ENCODE assay signal across 19 cellular contexts in genomic region chr9:114430443-114430842, GRCh38. TPM values are rescaled to one million over a fixed set of nuclear protein-coding genes. Genes with fewer than 3 reads are reported as not detected.
DNase-seq lines count a peak whose midpoint lies in the region; ATAC-seq and TF ChIP-seq lines count a peak whose summit lies in the region.
"Had no signal": no experiment of that assay in that cellular context is flagged by ENCODE, and none has a peak within 500 bp of the region (broad histone marks: within the 10 kb centered on the region; RNA-seq: fewer than 3 reads in every experiment).

No MANE protein-coding gene starts in this region.

- no peak overlapping the region for H4K8ac ChIP-seq in mesendoderm (ENCODE audit: low read depth, low read length)

- no peak overlapping the region for H3K23ac ChIP-seq in mesendoderm (ENCODE audit: low read length)

- H3K9ac ChIP-seq in mesendoderm (ENCODE audit: low read length), result no peak overlapping the region
- no peak overlapping the region for H3K9ac ChIP-seq in MM.1S (ENCODE audit: low read length)

- H3K27ac ChIP-seq in mesendoderm (ENCODE audit: low read depth, low read length), result no peak overlapping the region
- no peak overlapping the region for H3K27ac ChIP-seq in MM.1S (ENCODE audit: low read length)
- H3K27ac ChIP-seq: epithelial cell of prostate, upper lobe of left lung had no signal

- no CpG with 5 or more reads among the region's 5 CpGs for whole genome bisulfite sequencing in mesendoderm (ENCODE audit: extremely low coverage, insufficient coverage, low lambda C conversion rate)

- H3K56ac ChIP-seq in mesendoderm (ENCODE audit: low read length), result no peak overlapping the region

- no peak overlapping the region for H3K18ac ChIP-seq in mesendoderm (ENCODE audit: low read length)

- TF ChIP-seq CTCF in MM.1S (IDR thresholded peaks at IDR 0.05; ENCODE audit: low read length), result no peak

- H4K20me1 ChIP-seq in MM.1S (ENCODE audit: insufficient read depth, low read length), result no peaks in the 10 kb centered on the region

- H3K4me1 ChIP-seq in mesendoderm (ENCODE audit: control insufficient read depth, low read depth, low read length), result no peaks in the 10 kb centered on the region
- H3K4me1 ChIP-seq in MM.1S (ENCODE audit: low read length), result no peaks in the 10 kb centered on the region
- H3K4me1 ChIP-seq: upper lobe of left lung had no signal

- H2BK5ac ChIP-seq in mesendoderm (ENCODE audit: low read length), result no peak overlapping the region

- H3K9me3 ChIP-seq in MM.1S (replicated peaks; ENCODE audit: insufficient read depth, low read length), result no peaks in the 10 kb centered on the region
- H3K9me3 ChIP-seq: upper lobe of left lung had no signal

- H3F3A ChIP-seq in MM.1S (ENCODE audit: insufficient read depth, low read length), result no peaks in the 10 kb centered on the region

- H3K27me3 ChIP-seq in mesendoderm (ENCODE audit: insufficient read depth, low read length, poor library complexity), result no peaks in the 10 kb centered on the region
- no peaks in the 10 kb centered on the region for H3K27me3 ChIP-seq in MM.1S (replicated peaks; ENCODE audit: insufficient read depth, low read length)
- H3K27me3 ChIP-seq: upper lobe of left lung had no signal

- no peak overlapping the region for H4K5ac ChIP-seq in mesendoderm (ENCODE audit: low read length)

- no peak overlapping the region for H3K4me2 ChIP-seq in mesendoderm (ENCODE audit: low read length)
- H3K4me2 ChIP-seq in MM.1S (ENCODE audit: low read depth, low read length), result no peak overlapping the region

- H3K36me3 ChIP-seq in mesendoderm (ENCODE audit: control insufficient read depth, insufficient read depth, low read length) (no peaks in the 10 kb centered on the region), MM.1S (replicated peaks; ENCODE audit: insufficient read depth, low read length) (no peaks in the 10 kb centered on the region)
- H3K36me3 ChIP-seq: upper lobe of left lung had no signal

- no peaks in the 10 kb centered on the region for H3K9me2 ChIP-seq in MM.1S (replicated peaks; ENCODE audit: insufficient read depth, low read length)

- no peak overlapping the region for H2BK15ac ChIP-seq in mesendoderm (replicated peaks; ENCODE audit: low read depth)

- H3K4me3 ChIP-seq in mesendoderm (ENCODE audit: low read length) (no peak overlapping the region), MM.1S (ENCODE audit: low read length) (no peak overlapping the region)
- H3K4me3 ChIP-seq: upper lobe of left lung had no signal

- H3K4ac ChIP-seq in mesendoderm (ENCODE audit: low read depth, low read length), result no peak overlapping the region

- H3K79me1 ChIP-seq in mesendoderm (ENCODE audit: low read length), result no peaks in the 10 kb centered on the region

- no peak overlapping the region for H2AK5ac ChIP-seq in mesendoderm (ENCODE audit: low read length)

- no peak for ATAC-seq in HG02938 (IDR thresholded peaks at IDR 0.05; ENCODE audit: unreplicated experiment)
- ATAC-seq: T-cell had no signal

- no peak overlapping the region for H2BK120ac ChIP-seq in mesendoderm (ENCODE audit: low read depth, low read length)

- H2AFZ ChIP-seq in MM.1S (ENCODE audit: low read length), result no peak overlapping the region

- peak; percentile 16 for DNase-seq in NCI-H1092 treated with DMSO at 0.1 percent for 48 hours (lab: John Stamatoyannopoulos, UW)
- DNase-seq in NCI-H1092 (lab: John Stamatoyannopoulos, UW), result no peak
- peak; percentile 39 for DNase-seq in NCI-H128 (lab: John Stamatoyannopoulos, UW; ENCODE audit: unreplicated experiment)
- DNase-seq in NCI-H510A treated with DMSO at 0.1 percent for 48 hours (lab: John Stamatoyannopoulos, UW), result peak; percentile 88
- DNase-seq in mesendoderm, result peak; percentile 24
- DNase-seq in MM.1S, result no peak
- no peak for DNase-seq in stimulated activated CD4-positive, alpha-beta T cell treated with anti-CD3 and anti-CD28 coated beads, Interleukin-1b, Interleukin-23, amount 100 ng/mL, for 48 hours
- DNase-seq: 8988T; activated CD4-positive, alpha-beta T cell treated with anti-CD3 and anti-CD28 coated beads, Interleukin-2, amount 50 U/mL, for 1 hour; activated CD8-positive, alpha-beta memory T cell treated with anti-CD3 and anti-CD28 coated beads, Interleukin-2, amount 50 U/mL, for 4 hours; COR-L47; GDM1; kidney; NCI-H2081; stimulated activated CD4-positive, alpha-beta T cell treated with anti-CD3 and anti-CD28 coated beads, Interleukin-4, amount 100 ng/mL, for 1 hour; T-cell; upper lobe of left lung had no signal

- H3K79me2 ChIP-seq in mesendoderm (ENCODE audit: control insufficient read depth, insufficient read depth, low read length) (no peaks in the 10 kb centered on the region), MM.1S (ENCODE audit: low read length) (peaks cover 49% of the 10 kb centered on the region)

RNA-seq across cellular contexts. Expression of gene AKNA, which starts 42.7 kb away (rescaled TPM):
- 9.6 TPM for polyA plus RNA-seq in mesendoderm (2013, experiment 1 of 2)
- 10.0 TPM for polyA plus RNA-seq in mesendoderm (2013, experiment 2 of 2)

Comparison
In these comparisons a context has a peak if more than half of its experiments do, and no peak if none do; other contexts are left out.
1. DNase-seq: peak in NCI-H1092 treated with DMSO at 0.1 percent for 48 hours (single experiment), NCI-H128 (single experiment), NCI-H510A treated with DMSO at 0.1 percent for 48 hours (single experiment) and mesendoderm (single experiment); none in NCI-H1092 (single experiment), MM.1S (single experiment) and stimulated activated CD4-positive, alpha-beta T cell treated with anti-CD3 and anti-CD28 coated beads, Interleukin-1b, Interleukin-23, amount 100 ng/mL, for 48 hours (single experiment).